Comparison of ENCODE assay signal across 13 cellular contexts in genomic region chr21:34836933-34837505, GRCh38.
DNase-seq lines count a peak whose midpoint lies in the region; ATAC-seq and TF ChIP-seq lines count a peak whose summit lies in the region.
"Had no signal": no experiment of that assay in that cellular context is flagged by ENCODE, and none has a peak within 500 bp of the region (broad histone marks: within the 10 kb centered on the region; RNA-seq: fewer than 3 reads in every experiment).

No MANE protein-coding gene starts in this region.

- intact Hi-C loops in upper lobe of right lung (cut with DNase I) = no loop called here

- H3K27ac ChIP-seq in mesodermal cell (ENCODE audit: low read depth, low read length, severe bottlenecking) (peak overlapping the region; percentile 93), upper lobe of right lung (peak overlapping the region; percentile 80), substantia nigra (ENCODE audit: low read depth, low read length, poor library complexity, severe bottlenecking) (no peak overlapping the region)
- H3K27ac ChIP-seq: KMS-11 had no signal

- no peak for TF ChIP-seq CTCF in cardiac fibroblast (IDR thresholded peaks at IDR 0.05; ENCODE audit: low read depth, low read length)
- TF ChIP-seq CTCF in upper lobe of right lung (IDR thresholded peaks at IDR 0.05) = no peak

- ATAC-seq in activated T-cell treated with anti-CD3 and anti-CD28 coated beads, Interleukin-2, amount 50 U/mL, for 72 hours (replicated peaks in 1 of 2) = peak; percentile 55 to 61
- no peak for ATAC-seq in upper lobe of right lung
- ATAC-seq: T-cell had no signal

- H3K36me3 Mint-ChIP-seq in activated T-cell treated with anti-CD3 and anti-CD28 coated beads, Interleukin-2, amount 50 U/mL, for 72 hours (ENCODE audit: insufficient read depth in 2 of 2) = peaks cover 12 to 23% of the 10 kb centered on the region in 2 donors

- H3K9me3 ChIP-seq in mesodermal cell (ENCODE audit: control insufficient read depth, low read length) (no peaks in the 10 kb centered on the region), upper lobe of right lung (no peaks in the 10 kb centered on the region)

- H3K4me3 ChIP-seq in cardiac fibroblast (replicated peaks in 1 of 2; ENCODE audit: low read depth in 2 of 2, low read length in 2 of 2) = peak overlapping the region; percentile 4 to 36
- no peak overlapping the region for H3K4me3 ChIP-seq in mesodermal cell (ENCODE audit: extremely low read depth, insufficient read depth, low read length, poor library complexity, severe bottlenecking)
- H3K4me3 ChIP-seq in upper lobe of right lung = peak overlapping the region; percentile 31

- peak overlapping the region; percentile 91 for H3K27ac Mint-ChIP-seq in activated T-cell treated with anti-CD3 and anti-CD28 coated beads, Interleukin-2, amount 50 U/mL, for 72 hours
- H3K27ac Mint-ChIP-seq: activated naive CD8-positive, alpha-beta T cell treated with anti-CD3 and anti-CD28 coated beads, Interleukin-2, amount 50 U/mL, for 24 hours had no signal

- no peaks in the 10 kb centered on the region for H3K27me3 Mint-ChIP-seq in activated T-cell treated with anti-CD3 and anti-CD28 coated beads, Interleukin-2, amount 50 U/mL, for 72 hours (ENCODE audit: low read depth)
- H3K27me3 Mint-ChIP-seq: activated naive CD8-positive, alpha-beta T cell treated with anti-CD3 and anti-CD28 coated beads, Interleukin-2, amount 50 U/mL, for 24 hours; T-cell had no signal

- no peaks in the 10 kb centered on the region for H3K9me3 Mint-ChIP-seq in activated T-cell treated with anti-CD3 and anti-CD28 coated beads, Interleukin-2, amount 50 U/mL, for 72 hours
- H3K9me3 Mint-ChIP-seq: activated naive CD8-positive, alpha-beta T cell treated with anti-CD3 and anti-CD28 coated beads, Interleukin-2, amount 50 U/mL, for 24 hours; T-cell had no signal

- 90% methylated on average over 2 of the region's 4 CpGs; no CpG with 5 or more reads in 1 of the 2 experiments for WGBS in mesodermal cell (ENCODE audit: insufficient coverage in 2 of 2), 2 experiments

- H3K4me3 Mint-ChIP-seq in activated T-cell treated with anti-CD3 and anti-CD28 coated beads, Interleukin-2, amount 50 U/mL, for 72 hours = peak overlapping the region in 1 of 2 donors; percentile 63
- H3K4me3 Mint-ChIP-seq: activated naive CD8-positive, alpha-beta T cell treated with anti-CD3 and anti-CD28 coated beads, Interleukin-2, amount 50 U/mL, for 24 hours; T-cell had no signal

- H3K4me1 ChIP-seq in mesodermal cell (ENCODE audit: control insufficient read depth, insufficient read depth, low read length, poor library complexity, severe bottlenecking) = peaks cover 32% of the 10 kb centered on the region
- H3K4me1 ChIP-seq in upper lobe of right lung = peaks cover 48% of the 10 kb centered on the region

- DNase-seq in activated T-cell treated with anti-CD3 and anti-CD28 coated beads, Interleukin-2, amount 50 U/mL, for 72 hours = no peak
- DNase-seq in activated T-cell treated with anti-CD3 and anti-CD28 coated beads for 4 hours (no peak), cardiac fibroblast (ENCODE audit: low read depth in 2 of 2) (no peak), upper lobe of right lung (no peak), substantia nigra (lab: John Stamatoyannopoulos, UW) (no peak), NCI-H345 (lab: John Stamatoyannopoulos, UW) (no peak), NCI-H2081 treated with DMSO at 0.1 percent for 48 hours (lab: John Stamatoyannopoulos, UW) (no peak)
- DNase-seq: activated naive CD8-positive, alpha-beta T cell treated with anti-CD3 and anti-CD28 coated beads, Interleukin-2, amount 50 U/mL, for 24 hours; DMS79 treated with DMSO at 0.1 percent for 48 hours; NCI-H2029; T-cell had no signal

- peaks cover 46% of the 10 kb centered on the region for H3K4me1 Mint-ChIP-seq in activated T-cell treated with anti-CD3 and anti-CD28 coated beads, Interleukin-2, amount 50 U/mL, for 72 hours (ENCODE audit: low read depth)

- no peaks in the 10 kb centered on the region for H3K27me3 ChIP-seq in upper lobe of right lung

- H3K36me3 ChIP-seq in mesodermal cell (ENCODE audit: control insufficient read depth, insufficient read depth, low read length) = peaks cover 69% of the 10 kb centered on the region
- H3K36me3 ChIP-seq in upper lobe of right lung = peaks cover 42% of the 10 kb centered on the region
